32 cellular contexts compared by ENCODE assay signal in genomic region chr9:12730198-12730597, GRCh38. TPM values are rescaled to one million over a fixed set of nuclear protein-coding genes. Genes with fewer than 3 reads are reported as not detected.
"Had no signal": no experiment of that assay in that cellular context is flagged by ENCODE, and none has a peak within 500 bp of the region (broad histone marks: within the 10 kb centered on the region; RNA-seq: fewer than 3 reads in every experiment).

No MANE protein-coding gene starts in this region.

- H3K27me3 Mint-ChIP-seq: activated CD4-positive, alpha-beta memory T cell treated with anti-CD3 and anti-CD28 coated beads for 36 hours; activated CD4-positive, alpha-beta T cell treated with anti-CD3 and anti-CD28 coated beads for 36 hours; activated CD4-positive, alpha-beta T cell treated with anti-CD3 and anti-CD28 coated beads, Interleukin-2, amount 10 ng/mL, durations not matched to agents 24 days and 14 days; activated CD8-positive, alpha-beta memory T cell treated with anti-CD3 and anti-CD28 coated beads, Interleukin-2, amount 10 ng/mL, durations not matched to agents 7 days and 5 days; activated naive CD4-positive, alpha-beta T cell treated with anti-CD3 and anti-CD28 coated beads, Interleukin-2, amount 10 ng/mL, durations not matched to agents 7 days and 5 days; activated naive CD8-positive, alpha-beta T cell treated with anti-CD3 and anti-CD28 coated beads, Interleukin-2, amount 10 ng/mL, durations not matched to agents 7 days and 5 days; brain had no signal

- H3K4me1 ChIP-seq: ascending aorta, breast epithelium, colonic mucosa had no signal

- H3K36me3 Mint-ChIP-seq: activated CD4-positive, alpha-beta memory T cell treated with anti-CD3 and anti-CD28 coated beads for 36 hours; activated CD8-positive, alpha-beta memory T cell treated with anti-CD3 and anti-CD28 coated beads, Interleukin-2, amount 10 ng/mL, durations not matched to agents 7 days and 5 days; activated naive CD4-positive, alpha-beta T cell treated with anti-CD3 and anti-CD28 coated beads, Interleukin-2, amount 10 ng/mL, durations not matched to agents 7 days and 5 days; activated naive CD4-positive, alpha-beta T cell treated with anti-CD3 and anti-CD28 coated beads, Interleukin-2, amount 50 U/mL, for 72 hours; activated naive CD8-positive, alpha-beta T cell treated with anti-CD3 and anti-CD28 coated beads, Interleukin-2, amount 10 ng/mL, durations not matched to agents 7 days and 5 days; brain had no signal

- H3K4me1 Mint-ChIP-seq: activated CD4-positive, alpha-beta T cell treated with anti-CD3 and anti-CD28 coated beads for 36 hours; activated CD4-positive, alpha-beta T cell treated with anti-CD3 and anti-CD28 coated beads, Interleukin-2, amount 10 ng/mL, durations not matched to agents 24 days and 14 days; activated CD8-positive, alpha-beta memory T cell treated with anti-CD3 and anti-CD28 coated beads, Interleukin-2, amount 10 ng/mL, durations not matched to agents 7 days and 5 days; activated naive CD4-positive, alpha-beta T cell treated with anti-CD3 and anti-CD28 coated beads, Interleukin-2, amount 10 ng/mL, durations not matched to agents 7 days and 5 days; activated naive CD8-positive, alpha-beta T cell treated with anti-CD3 and anti-CD28 coated beads, Interleukin-2, amount 10 ng/mL, durations not matched to agents 7 days and 5 days; brain had no signal

- H3K9me3 Mint-ChIP-seq: activated CD4-positive, alpha-beta T cell treated with anti-CD3 and anti-CD28 coated beads, Interleukin-2, amount 10 ng/mL, durations not matched to agents 24 days and 14 days; activated naive CD4-positive, alpha-beta T cell treated with anti-CD3 and anti-CD28 coated beads, Interleukin-2, amount 10 ng/mL, durations not matched to agents 7 days and 5 days had no signal

- H3K36me3 ChIP-seq: ascending aorta, breast epithelium, cardiac muscle cell, colonic mucosa had no signal

- DNase-seq: activated CD4-positive, alpha-beta memory T cell treated with anti-CD3 and anti-CD28 coated beads for 36 hours; activated CD4-positive, alpha-beta T cell treated with anti-CD3 and anti-CD28 coated beads for 36 hours; activated CD4-positive, alpha-beta T cell treated with anti-CD3 and anti-CD28 coated beads, Interleukin-2, amount 10 ng/mL, durations not matched to agents 24 days and 14 days; activated CD4-positive, CD25-positive, alpha-beta regulatory T cell; activated CD4-positive, CD25-positive, alpha-beta regulatory T cell treated with anti-CD3 and anti-CD28 coated beads, Interleukin-2, amount 50 U/mL, for 72 hours; activated CD8-positive, alpha-beta memory T cell treated with anti-CD3 and anti-CD28 coated beads, Interleukin-2, amount 10 ng/mL, durations not matched to agents 7 days and 5 days; activated CD8-positive, alpha-beta memory T cell treated with anti-CD3 and anti-CD28 coated beads, Interleukin-2, amount 50 U/mL, for 4 hours; activated CD8-positive, alpha-beta T cell treated with anti-CD3 and anti-CD28 coated beads, Interleukin-2, amount 10 ng/mL, durations not matched to agents 7 days and 5 days; activated effector memory CD4-positive, alpha-beta T cell treated with anti-CD3 and anti-CD28 coated beads, Interleukin-2, amount 50 U/mL, for 16 hours; activated naive CD4-positive, alpha-beta T cell treated with anti-CD3 and anti-CD28 coated beads, Interleukin-2, amount 10 ng/mL, durations not matched to agents 7 days and 5 days; activated naive CD8-positive, alpha-beta T cell treated with anti-CD3 and anti-CD28 coated beads, Interleukin-2, amount 10 ng/mL, durations not matched to agents 7 days and 5 days; activated T-cell treated with anti-CD3 and anti-CD28 coated beads, Interleukin-2, amount 50 U/mL, for 1 hour; activated T-cell treated with anti-CD3 and anti-CD28 coated beads, Interleukin-2, amount 50 U/mL, for 48 hours; central memory CD4-positive, alpha-beta T cell; cerebellar nuclear complex; colonic mucosa; effector CD8-positive, alpha-beta T cell; foreskin fibroblast; head of caudate nucleus; T-helper 2 cell had no signal

- H3K27me3 ChIP-seq: ascending aorta, breast epithelium, cardiac muscle cell, colonic mucosa had no signal

- H3K27ac ChIP-seq: ascending aorta, breast epithelium, cardiac muscle cell, colonic mucosa had no signal

- H3K4me3 Mint-ChIP-seq: activated CD4-positive, alpha-beta memory T cell treated with anti-CD3 and anti-CD28 coated beads for 36 hours; activated CD4-positive, alpha-beta T cell treated with anti-CD3 and anti-CD28 coated beads for 36 hours; activated CD4-positive, alpha-beta T cell treated with anti-CD3 and anti-CD28 coated beads, Interleukin-2, amount 10 ng/mL, durations not matched to agents 24 days and 14 days; activated CD8-positive, alpha-beta memory T cell treated with anti-CD3 and anti-CD28 coated beads, Interleukin-2, amount 10 ng/mL, durations not matched to agents 7 days and 5 days; activated CD8-positive, alpha-beta T cell treated with anti-CD3 and anti-CD28 coated beads, Interleukin-2, amount 10 ng/mL, durations not matched to agents 7 days and 5 days; activated naive CD4-positive, alpha-beta T cell treated with anti-CD3 and anti-CD28 coated beads, Interleukin-2, amount 10 ng/mL, durations not matched to agents 7 days and 5 days; activated naive CD8-positive, alpha-beta T cell treated with anti-CD3 and anti-CD28 coated beads, Interleukin-2, amount 10 ng/mL, durations not matched to agents 7 days and 5 days; activated T-helper 1 cell treated with anti-CD3 and anti-CD28 coated beads, Interleukin-12 subunit alpha, Interleukin-12 subunit beta, Interleukin-2, Interleukin-4 antibody, amounts not matched to agents 30 ng/mL and 10 ng/mL and 1 ng/mL, durations not matched to agents 14 hours and 24 hours and 36 hours; brain had no signal

- H3K9me3 ChIP-seq: ascending aorta, colonic mucosa had no signal

- FAIRE-seq: endometrium had no signal

- ATAC-seq: activated CD4-positive, alpha-beta T cell treated with anti-CD3 and anti-CD28 coated beads for 36 hours; activated CD8-positive, alpha-beta memory T cell treated with anti-CD3 and anti-CD28 coated beads, Interleukin-2, amount 10 ng/mL, durations not matched to agents 7 days and 5 days; activated CD8-positive, alpha-beta T cell treated with anti-CD3 and anti-CD28 coated beads, Interleukin-2, amount 10 ng/mL, durations not matched to agents 7 days and 5 days; activated naive CD4-positive, alpha-beta T cell treated with anti-CD3 and anti-CD28 coated beads, Interleukin-2, amount 50 U/mL, for 72 hours; esophagus mucosa had no signal

- H3K4me3 ChIP-seq: ascending aorta, breast epithelium, cardiac muscle cell, colonic mucosa had no signal

- H3K27ac Mint-ChIP-seq: activated CD4-positive, alpha-beta memory T cell treated with anti-CD3 and anti-CD28 coated beads for 36 hours; activated CD4-positive, alpha-beta T cell treated with anti-CD3 and anti-CD28 coated beads for 36 hours; activated CD4-positive, alpha-beta T cell treated with anti-CD3 and anti-CD28 coated beads, Interleukin-2, amount 10 ng/mL, durations not matched to agents 24 days and 14 days; activated CD8-positive, alpha-beta memory T cell treated with anti-CD3 and anti-CD28 coated beads, Interleukin-2, amount 10 ng/mL, durations not matched to agents 7 days and 5 days; activated CD8-positive, alpha-beta T cell treated with anti-CD3 and anti-CD28 coated beads, Interleukin-2, amount 10 ng/mL, durations not matched to agents 7 days and 5 days; activated naive CD4-positive, alpha-beta T cell treated with anti-CD3 and anti-CD28 coated beads, Interleukin-2, amount 10 ng/mL, durations not matched to agents 7 days and 5 days; activated naive CD4-positive, alpha-beta T cell treated with anti-CD3 and anti-CD28 coated beads, Interleukin-2, amount 50 U/mL, for 72 hours; activated naive CD8-positive, alpha-beta T cell treated with anti-CD3 and anti-CD28 coated beads, Interleukin-2, amount 10 ng/mL, durations not matched to agents 7 days and 5 days; activated T-helper 1 cell treated with anti-CD3 and anti-CD28 coated beads, Interleukin-12 subunit alpha, Interleukin-12 subunit beta, Interleukin-2, Interleukin-4 antibody, amounts not matched to agents 30 ng/mL and 10 ng/mL and 1 ng/mL, durations not matched to agents 14 hours and 24 hours and 36 hours; activated T-helper 2 cell treated with anti-CD3 and anti-CD28 coated beads, Interferon-gamma antibody, Interleukin-2, Interleukin-4, amounts not matched to agents 10 μg/mL and 5 μg/mL and 100 μg/mL, durations not matched to agents 14 hours and 24 hours and 36 hours; brain had no signal

RNA-seq across cellular contexts. Expression of gene TYRP1, which starts 37.0 kb away (rescaled TPM):
- total RNA-seq: activated CD4-positive, alpha-beta memory T cell treated with anti-CD3 and anti-CD28 coated beads for 36 hours; activated CD4-positive, alpha-beta T cell treated with anti-CD3 and anti-CD28 coated beads for 36 hours; activated CD4-positive, alpha-beta T cell treated with anti-CD3 and anti-CD28 coated beads, Interleukin-2, amount 10 ng/mL, durations not matched to agents 24 days and 14 days; activated CD8-positive, alpha-beta memory T cell treated with anti-CD3 and anti-CD28 coated beads for 36 hours; activated CD8-positive, alpha-beta memory T cell treated with anti-CD3 and anti-CD28 coated beads, Interleukin-2, amount 10 ng/mL, durations not matched to agents 7 days and 5 days; activated CD8-positive, alpha-beta T cell treated with anti-CD3 and anti-CD28 coated beads, Interleukin-2, amount 10 ng/mL, durations not matched to agents 7 days and 5 days; activated naive CD4-positive, alpha-beta T cell treated with anti-CD3 and anti-CD28 coated beads, Interleukin-2, amount 50 U/mL, for 72 hours; activated naive CD8-positive, alpha-beta T cell treated with anti-CD3 and anti-CD28 coated beads, Interleukin-2, amount 10 ng/mL, durations not matched to agents 7 days and 5 days; activated T-helper 1 cell treated with anti-CD3 and anti-CD28 coated beads, Interleukin-12 subunit alpha, Interleukin-12 subunit beta, Interleukin-2, Interleukin-4 antibody, amounts not matched to agents 30 ng/mL and 10 ng/mL and 1 ng/mL, durations not matched to agents 14 hours and 24 hours and 36 hours; activated T-helper 2 cell treated with anti-CD3 and anti-CD28 coated beads, Interferon-gamma antibody, Interleukin-2, Interleukin-4, amounts not matched to agents 10 μg/mL and 5 μg/mL and 100 μg/mL, durations not matched to agents 14 hours and 24 hours and 36 hours; ascending aorta; breast epithelium; epithelial cell of proximal tubule; esophagus mucosa; T-helper 1 cell treated with Interleukin-12 subunit alpha and Interleukin-12 subunit beta and Interleukin-4 antibody, amounts not matched to agents 30 ng/mL and 1 ng/mL, for 36 hours had no signal

RNA-seq across cellular contexts. Expression of gene LURAP1L, which starts 44.6 kb away (rescaled TPM):
- total RNA-seq: activated CD4-positive, alpha-beta memory T cell treated with anti-CD3 and anti-CD28 coated beads for 36 hours; activated CD4-positive, alpha-beta T cell treated with anti-CD3 and anti-CD28 coated beads for 36 hours; activated CD4-positive, alpha-beta T cell treated with anti-CD3 and anti-CD28 coated beads, Interleukin-2, amount 10 ng/mL, durations not matched to agents 24 days and 14 days; activated CD8-positive, alpha-beta memory T cell treated with anti-CD3 and anti-CD28 coated beads for 36 hours; activated CD8-positive, alpha-beta memory T cell treated with anti-CD3 and anti-CD28 coated beads, Interleukin-2, amount 10 ng/mL, durations not matched to agents 7 days and 5 days; activated CD8-positive, alpha-beta T cell treated with anti-CD3 and anti-CD28 coated beads, Interleukin-2, amount 10 ng/mL, durations not matched to agents 7 days and 5 days; activated naive CD4-positive, alpha-beta T cell treated with anti-CD3 and anti-CD28 coated beads, Interleukin-2, amount 50 U/mL, for 72 hours; activated naive CD8-positive, alpha-beta T cell treated with anti-CD3 and anti-CD28 coated beads, Interleukin-2, amount 10 ng/mL, durations not matched to agents 7 days and 5 days; activated T-helper 1 cell treated with anti-CD3 and anti-CD28 coated beads, Interleukin-12 subunit alpha, Interleukin-12 subunit beta, Interleukin-2, Interleukin-4 antibody, amounts not matched to agents 30 ng/mL and 10 ng/mL and 1 ng/mL, durations not matched to agents 14 hours and 24 hours and 36 hours; activated T-helper 2 cell treated with anti-CD3 and anti-CD28 coated beads, Interferon-gamma antibody, Interleukin-2, Interleukin-4, amounts not matched to agents 10 μg/mL and 5 μg/mL and 100 μg/mL, durations not matched to agents 14 hours and 24 hours and 36 hours; T-helper 1 cell treated with Interleukin-12 subunit alpha and Interleukin-12 subunit beta and Interleukin-4 antibody, amounts not matched to agents 30 ng/mL and 1 ng/mL, for 36 hours had no signal
